9 cellular contexts compared by ENCODE assay signal in genomic region chr9:87713278-87713989, GRCh38. TPM values are rescaled to one million over a fixed set of nuclear protein-coding genes. Genes with fewer than 3 reads are reported as not detected.
A peak's percentile ranks its signal among the peaks of the same experiment; 100 is the strongest.
DNase-seq lines count a peak whose midpoint lies in the region; ATAC-seq and TF ChIP-seq lines count a peak whose summit lies in the region.
"Had no signal": no experiment of that assay in that cellular context is flagged by ENCODE, and none has a peak within 500 bp of the region (broad histone marks: within the 10 kb centered on the region; RNA-seq: fewer than 3 reads in every experiment).

No MANE protein-coding gene starts in this region.

- peak overlapping the region; percentile 33 for H3K4me3 Mint-ChIP-seq in activated CD4-positive, alpha-beta T cell treated with anti-CD3 and anti-CD28 coated beads, Interleukin-2, amount 10 ng/mL, durations not matched to agents 24 days and 14 days
- no peak overlapping the region for H3K4me3 Mint-ChIP-seq in nephron progenitor cell
- H3K4me3 Mint-ChIP-seq: activated B cell treated with CpG ODN at 0.5 μM for 24 hours had no signal

- H3K36me3 Mint-ChIP-seq in activated CD4-positive, alpha-beta T cell treated with anti-CD3 and anti-CD28 coated beads, Interleukin-2, amount 10 ng/mL, durations not matched to agents 24 days and 14 days (ENCODE audit: low read depth) = no peaks in the 10 kb centered on the region
- no peaks in the 10 kb centered on the region for H3K36me3 Mint-ChIP-seq in nephron progenitor cell (ENCODE audit: low read depth)

- H3K27ac Mint-ChIP-seq in activated CD4-positive, alpha-beta T cell treated with anti-CD3 and anti-CD28 coated beads, Interleukin-2, amount 10 ng/mL, durations not matched to agents 24 days and 14 days = peak overlapping the region; percentile 7
- peak overlapping the region; percentile 84 for H3K27ac Mint-ChIP-seq in nephron progenitor cell
- H3K27ac Mint-ChIP-seq: activated B cell treated with CpG ODN at 0.5 μM for 24 hours had no signal

- peaks cover 6% of the 10 kb centered on the region for H3K36me3 ChIP-seq in upper lobe of right lung

- TF ChIP-seq CTCF in nephron progenitor cell (IDR thresholded peaks at IDR 0.05) (no peak), upper lobe of right lung (IDR thresholded peaks at IDR 0.05) (peak; percentile 8)

- ATAC-seq in upper lobe of right lung = peak; percentile 88
- ATAC-seq in HG03342 (IDR thresholded peaks at IDR 0.05; ENCODE audit: unreplicated experiment) = no peak

- peaks cover 19% of the 10 kb centered on the region for H3K4me1 ChIP-seq in upper lobe of right lung

- H3K4me1 Mint-ChIP-seq in activated CD4-positive, alpha-beta T cell treated with anti-CD3 and anti-CD28 coated beads, Interleukin-2, amount 10 ng/mL, durations not matched to agents 24 days and 14 days = peaks cover 34% of the 10 kb centered on the region
- H3K4me1 Mint-ChIP-seq in nephron progenitor cell = peaks cover 39% of the 10 kb centered on the region

- H3K27me3 Mint-ChIP-seq in activated CD4-positive, alpha-beta T cell treated with anti-CD3 and anti-CD28 coated beads, Interleukin-2, amount 10 ng/mL, durations not matched to agents 24 days and 14 days = peaks cover 16% of the 10 kb centered on the region
- H3K27me3 Mint-ChIP-seq in nephron progenitor cell (ENCODE audit: low read depth, poor library complexity) = peaks cover 8% of the 10 kb centered on the region
- H3K27me3 Mint-ChIP-seq: activated B cell treated with CpG ODN at 0.5 μM for 24 hours had no signal

- H3K9me3 ChIP-seq in upper lobe of right lung = no peaks in the 10 kb centered on the region

- H3K27me3 ChIP-seq in upper lobe of right lung = no peaks in the 10 kb centered on the region

- H3K27ac ChIP-seq in upper lobe of right lung = peak overlapping the region; percentile 17

- intact Hi-C loops in activated CD4-positive, alpha-beta T cell treated with anti-CD3 and anti-CD28 coated beads, Interleukin-2, amount 10 ng/mL, durations not matched to agents 24 days and 14 days (cut with micrococcal nuclease) = loop anchor here (1.0 kb wide), 1 partner anchor 99 kb away; no protein-coding TSS in a partner anchor
- intact Hi-C loops in upper lobe of right lung (cut with DNase I) = no loop called here

- H3K9me3 Mint-ChIP-seq in activated CD4-positive, alpha-beta T cell treated with anti-CD3 and anti-CD28 coated beads, Interleukin-2, amount 10 ng/mL, durations not matched to agents 24 days and 14 days = no peaks in the 10 kb centered on the region
- H3K9me3 Mint-ChIP-seq in nephron progenitor cell = no peaks in the 10 kb centered on the region
- H3K9me3 Mint-ChIP-seq: activated B cell treated with CpG ODN at 0.5 μM for 24 hours had no signal

- H3K4me3 ChIP-seq in upper lobe of right lung = no peak overlapping the region

- DNase-seq in SIG-M5 treated with dmso at 0.1 percent for 504 hours (lab: John Stamatoyannopoulos, UW; ENCODE audit: unreplicated experiment) = peak; percentile 5
- no peak for DNase-seq in SIG-M5 (lab: John Stamatoyannopoulos, UW)
- peak; percentile 71 for DNase-seq in activated CD4-positive, alpha-beta T cell treated with anti-CD3 and anti-CD28 coated beads, Interleukin-2, amount 10 ng/mL, durations not matched to agents 24 days and 14 days
- DNase-seq in fibroblast of peridontal ligament (ENCODE audit: extremely low read depth) = peak; percentile 98
- no peak for DNase-seq in nephron progenitor cell
- DNase-seq in upper lobe of right lung = peak; percentile 89
- no peak for DNase-seq in NCI-H2081 (lab: John Stamatoyannopoulos, UW)
- DNase-seq: activated B cell treated with CpG ODN at 0.5 μM for 24 hours had no signal

RNA-seq across cellular contexts. Expression of gene CTSL, which starts 12.5 kb away (rescaled TPM):
- 4.0 and 4.9 TPM in 2 replicates for total RNA-seq in activated CD4-positive, alpha-beta T cell treated with anti-CD3 and anti-CD28 coated beads, Interleukin-2, amount 10 ng/mL, durations not matched to agents 24 days and 14 days
- total RNA-seq in upper lobe of right lung = 146 TPM

Comparison
In these comparisons a context has a peak if more than half of its experiments do, and no peak if none do; other contexts are left out.
1. DNase-seq: peak in SIG-M5 treated with dmso at 0.1 percent for 504 hours (single experiment), activated CD4-positive, alpha-beta T cell treated with anti-CD3 and anti-CD28 coated beads, Interleukin-2, amount 10 ng/mL, durations not matched to agents 24 days and 14 days (single experiment), fibroblast of peridontal ligament (single experiment) and upper lobe of right lung (single experiment); none in SIG-M5 (single experiment), nephron progenitor cell (single experiment) and NCI-H2081 (0 of 2).
2. RNA of gene CTSL, which starts 12.5 kb away (total RNA-seq): 146 TPM in upper lobe of right lung (single experiment); 4.0 to 4.9 TPM in activated CD4-positive, alpha-beta T cell treated with anti-CD3 and anti-CD28 coated beads, Interleukin-2, amount 10 ng/mL, durations not matched to agents 24 days and 14 days; every median in the first group is over 10 times any median in the second.